19 cellular contexts compared by ENCODE assay signal in the genomic region with DNA sequence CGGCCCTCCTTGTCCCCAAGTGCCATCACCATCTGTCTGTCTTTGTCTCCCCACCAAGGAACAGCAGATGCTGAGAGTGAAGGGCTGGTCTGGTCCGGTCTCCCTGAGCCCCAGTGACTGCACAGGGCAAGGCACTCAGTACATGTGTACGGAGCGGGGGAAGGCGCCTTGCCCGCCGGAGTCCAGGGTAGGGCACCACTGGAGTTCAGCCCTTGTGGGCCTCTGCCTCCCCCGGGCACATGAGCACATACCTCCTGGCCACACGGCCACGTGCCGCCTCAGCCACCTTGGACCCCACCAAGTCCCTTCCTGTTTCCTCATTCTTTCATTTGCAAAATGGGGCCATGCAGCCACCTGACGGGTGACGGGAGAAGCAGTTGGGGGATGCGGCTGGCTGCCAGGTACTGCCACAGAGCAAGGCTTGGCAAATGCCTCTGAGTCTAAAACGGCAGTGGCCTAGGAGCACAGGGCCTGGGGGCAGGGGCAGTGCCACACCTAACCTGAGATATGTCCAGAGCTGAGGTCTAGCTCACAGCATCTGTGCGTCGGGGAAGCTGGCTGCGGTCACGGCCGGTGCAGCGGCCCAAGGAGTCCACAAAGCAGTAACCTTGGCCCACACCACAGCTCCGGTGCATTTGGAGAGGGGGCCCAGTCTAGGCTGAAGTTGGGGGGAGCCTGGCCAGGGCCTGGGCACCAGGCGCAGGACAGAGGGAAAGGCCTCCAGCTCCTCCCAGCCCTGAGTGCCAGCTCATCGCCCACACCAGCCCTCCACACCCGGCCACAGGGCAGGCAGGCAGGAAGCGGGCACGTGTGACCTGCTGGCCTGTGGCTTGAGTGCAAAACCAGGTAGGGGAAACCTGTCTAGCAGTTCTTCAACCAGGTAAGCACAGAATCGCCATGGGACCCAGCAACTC. TPM values are rescaled to one million over a fixed set of nuclear protein-coding genes. Genes with fewer than 3 reads are reported as not detected.
A peak's percentile ranks its signal among the peaks of the same experiment; 100 is the strongest.
DNase-seq lines count a peak whose midpoint lies in the region; ATAC-seq and TF ChIP-seq lines count a peak whose summit lies in the region.
"Had no signal": no experiment of that assay in that cellular context is flagged by ENCODE, and none has a peak within 500 bp of the region (broad histone marks: within the 10 kb centered on the region; RNA-seq: fewer than 3 reads in every experiment).

No MANE protein-coding gene starts in this region.

- no peaks in the 10 kb centered on the region for H3K36me3 Mint-ChIP-seq in glutamatergic neuron (ENCODE audit: unreplicated experiment)
- H3K36me3 Mint-ChIP-seq in CD4-positive, alpha-beta memory T cell: no peaks in the 10 kb centered on the region
- no peaks in the 10 kb centered on the region for H3K36me3 Mint-ChIP-seq in activated CD4-positive, alpha-beta T cell treated with anti-CD3 and anti-CD28 coated beads for 36 hours (ENCODE audit: low read depth)

- no peak overlapping the region for H3K4me3 Mint-ChIP-seq in glutamatergic neuron (ENCODE audit: unreplicated experiment)
- H3K4me3 Mint-ChIP-seq in CD4-positive, alpha-beta memory T cell: peak overlapping the region in 1 of 8 donors; percentile 6
- no peak overlapping the region for H3K4me3 Mint-ChIP-seq in activated CD4-positive, alpha-beta T cell treated with anti-CD3 and anti-CD28 coated beads for 36 hours

- no peaks in the 10 kb centered on the region for H3K4me1 Mint-ChIP-seq in glutamatergic neuron (ENCODE audit: low read depth, unreplicated experiment)
- H3K4me1 Mint-ChIP-seq in CD4-positive, alpha-beta memory T cell: peaks cover 0 to 5% (median 2%) of the 10 kb centered on the region in 4 donors
- no peaks in the 10 kb centered on the region for H3K4me1 Mint-ChIP-seq in activated CD4-positive, alpha-beta T cell treated with anti-CD3 and anti-CD28 coated beads for 36 hours

- no peak overlapping the region for H3K4me2 ChIP-seq in SK-N-SH

- H3K4me1 ChIP-seq in SK-N-SH (ENCODE audit: control insufficient read depth in 1 of 2, insufficient read depth in 2 of 2, low read depth in 1 of 2, low read length in 1 of 2): peaks cover 0 to 4% of the 10 kb centered on the region in 2 experiments; a peak in 1 of 4 replicates
- peaks cover 29% of the 10 kb centered on the region for H3K4me1 ChIP-seq in NT2/D1 (ENCODE audit: insufficient read depth, insufficient read length)
- peaks cover 11 to 65% (median 34%) of the 10 kb centered on the region in 4 donors for H3K4me1 ChIP-seq in stomach
- H3K4me1 ChIP-seq in CD4-positive, alpha-beta memory T cell (ENCODE audit: insufficient read depth, low read length): peaks cover 5% of the 10 kb centered on the region

- no peak for TF ChIP-seq POLR2A in stomach (IDR thresholded peaks at IDR 0.05)

- no peak overlapping the region for H3K4me3 ChIP-seq in SK-N-SH (ENCODE audit: low read depth in 2 of 2, low read length in 1 of 2)
- no peak overlapping the region for H3K4me3 ChIP-seq in NT2/D1 (ENCODE audit: insufficient read length, low read depth)
- H3K4me3 ChIP-seq in stomach: no peak overlapping the region
- H3K4me3 ChIP-seq in CD4-positive, alpha-beta memory T cell (ENCODE audit: low read length in 2 of 2): no peak overlapping the region
- H3K4me3 ChIP-seq: thoracic aorta had no signal

- 0 out of 2 replicates have a peak, but pooled peaks cover 7% of the 10 kb centered on the region for H4K20me1 ChIP-seq in SK-N-SH (ENCODE audit: insufficient read depth)

- DNase-seq in SK-N-SH (peak; percentile 29), NT2/D1 (ENCODE audit: low read depth, low spot score) (no peak), glutamatergic neuron (peak; percentile 3), stomach (peak; percentile 55), AML-193 (lab: John Stamatoyannopoulos, UW) (no peak)
- no peak for DNase-seq in CD4-positive, alpha-beta memory T cell
- DNase-seq in activated CD4-positive, alpha-beta T cell treated with anti-CD3 and anti-CD28 coated beads for 36 hours: no peak
- DNase-seq: 8988T, DMS 273 treated with DMSO at 0.1 percent for 48 hours, foreskin keratinocyte, HCEC 1CT, IMR-90, NCI-H146, small intestine had no signal

- no peak overlapping the region for H3K27ac Mint-ChIP-seq in glutamatergic neuron (ENCODE audit: unreplicated experiment)
- peak overlapping the region in 1 of 7 donors; percentile 15 for H3K27ac Mint-ChIP-seq in CD4-positive, alpha-beta memory T cell
- H3K27ac Mint-ChIP-seq in activated CD4-positive, alpha-beta T cell treated with anti-CD3 and anti-CD28 coated beads for 36 hours: no peak overlapping the region

- no peak for TF ChIP-seq RAD21 in SK-N-SH (IDR thresholded peaks at IDR 0.05; ENCODE audit: low read length)

- POLR2A ChIA-PET in SK-N-SH (lab: Yijun Ruan, JAX): no interaction called here
- POLR2A ChIA-PET in CD4-positive, alpha-beta memory T cell (lab: Charles Lee; ENCODE audit: partially characterized antibody): no interaction called here
- POLR2A ChIA-PET in activated CD4-positive, alpha-beta T cell treated with anti-CD3 and anti-CD28 coated beads for 36 hours (lab: Charles Lee): no interaction called here

- H3K9me3 Mint-ChIP-seq in glutamatergic neuron (ENCODE audit: unreplicated experiment): peaks cover 6% of the 10 kb centered on the region
- H3K9me3 Mint-ChIP-seq in CD4-positive, alpha-beta memory T cell: peaks cover 0 to 2% (median 0%) of the 10 kb centered on the region in 8 donors
- no peaks in the 10 kb centered on the region for H3K9me3 Mint-ChIP-seq in activated CD4-positive, alpha-beta T cell treated with anti-CD3 and anti-CD28 coated beads for 36 hours (ENCODE audit: low read depth)

- no peak overlapping the region for H3K9ac ChIP-seq in SK-N-SH
- peak overlapping the region; percentile 32 for H3K9ac ChIP-seq in NT2/D1 (ENCODE audit: insufficient read length, low read depth)

- H2AFZ ChIP-seq in SK-N-SH (ENCODE audit: low read depth): no peak overlapping the region

- H3F3A ChIP-seq in SK-N-SH (replicated peaks; ENCODE audit: insufficient read depth): no peaks in the 10 kb centered on the region

- 82% methylated on average over 23 of the region's 28 CpGs for WGBS in SK-N-SH (ENCODE audit: low lambda C conversion rate)
- 57 to 90% (median 80%) methylated on average over 11 to 28 of the region's 28 CpGs for WGBS in stomach, 5 donors

- ATAC-seq in SK-N-SH treated with all-trans-retinoic acid at 6 μM for 48 hours: no peak
- ATAC-seq in activated CD4-positive, alpha-beta T cell treated with anti-CD3 and anti-CD28 coated beads for 36 hours: no peak
- ATAC-seq: foreskin keratinocyte had no signal

- no peak overlapping the region for H3K27ac ChIP-seq in SK-N-SH (ENCODE audit: low read depth in 2 of 2, low read length in 1 of 2)
- H3K27ac ChIP-seq in stomach: peak overlapping the region in 3 of 5 donors; percentile 7 to 61 (median 18)
- no peak overlapping the region for H3K27ac ChIP-seq in CD4-positive, alpha-beta memory T cell (ENCODE audit: low read depth, low read length)
- H3K27ac ChIP-seq: foreskin keratinocyte, thoracic aorta, VCaP had no signal

- no peaks in the 10 kb centered on the region for H3K9me2 ChIP-seq in SK-N-SH

- TF ChIP-seq EP300 in SK-N-SH (IDR thresholded peaks at IDR 0.05; ENCODE audit: borderline replicate concordance in 1 of 2, low read depth in 1 of 2, low read length in 1 of 2): no peak
- no peak for TF ChIP-seq EP300 in stomach (IDR thresholded peaks at IDR 0.05)

- H3K36me3 ChIP-seq in SK-N-SH (replicated peaks in 1 of 2; ENCODE audit: control insufficient read depth in 1 of 2, insufficient read depth in 2 of 2, low read length in 1 of 2) (no peaks in the 10 kb centered on the region), NT2/D1 (ENCODE audit: insufficient read depth, insufficient read length, low read length) (no peaks in the 10 kb centered on the region), stomach (peaks cover 0 to 8% (median 0%) of the 10 kb centered on the region in 4 donors)
- no peaks in the 10 kb centered on the region for H3K36me3 ChIP-seq in CD4-positive, alpha-beta memory T cell (ENCODE audit: insufficient read depth, low read length)
- H3K36me3 ChIP-seq: thoracic aorta had no signal

- no peaks in the 10 kb centered on the region for H3K79me2 ChIP-seq in SK-N-SH (ENCODE audit: insufficient read depth)

- peaks cover 5% of the 10 kb centered on the region for H3K27me3 Mint-ChIP-seq in glutamatergic neuron (ENCODE audit: unreplicated experiment)
- no peaks in the 10 kb centered on the region for H3K27me3 Mint-ChIP-seq in CD4-positive, alpha-beta memory T cell
- H3K27me3 Mint-ChIP-seq in activated CD4-positive, alpha-beta T cell treated with anti-CD3 and anti-CD28 coated beads for 36 hours: no peaks in the 10 kb centered on the region

- intact Hi-C loops in stomach (cut with DNase I; ENCODE audit: low total_unique reads): no loop called here
- intact Hi-C loops in CD4-positive, alpha-beta memory T cell (cut with micrococcal nuclease): no loop called here
- intact Hi-C loops in activated CD4-positive, alpha-beta T cell treated with anti-CD3 and anti-CD28 coated beads for 36 hours (cut with DNase I, micrococcal nuclease): no loop called here

- H3K9me3 ChIP-seq in SK-N-SH (no peaks in the 10 kb centered on the region), NT2/D1 (ENCODE audit: insufficient read depth, low read length) (no peaks in the 10 kb centered on the region), stomach (no peaks in the 10 kb centered on the region)
- no peaks in the 10 kb centered on the region for H3K9me3 ChIP-seq in CD4-positive, alpha-beta memory T cell (ENCODE audit: control insufficient read depth in 1 of 2, low read length in 2 of 2)
- H3K9me3 ChIP-seq: thoracic aorta had no signal

- H3K27me3 ChIP-seq in SK-N-SH (ENCODE audit: insufficient read depth) (0 out of 2 replicates have a peak, but pooled peaks cover 4% of the 10 kb centered on the region), NT2/D1 (ENCODE audit: insufficient read depth, insufficient read length) (peaks cover 22% of the 10 kb centered on the region), stomach (peaks cover 0 to 28% (median 12%) of the 10 kb centered on the region in 3 donors)
- H3K27me3 ChIP-seq in CD4-positive, alpha-beta memory T cell (ENCODE audit: insufficient read depth, low read length): no peaks in the 10 kb centered on the region

- TF ChIP-seq CTCF in SK-N-SH (IDR thresholded peaks at IDR 0.05): no peak
- TF ChIP-seq CTCF in glutamatergic neuron (IDR thresholded peaks at IDR 0.05; ENCODE audit: partially characterized antibody, unreplicated experiment): no peak
- TF ChIP-seq CTCF in stomach (IDR thresholded peaks at IDR 0.05): no peak

- CTCF ChIA-PET in SK-N-SH (lab: Yijun Ruan, JAX): interaction anchor here (1.0 kb wide), 1 partner anchor 23 kb away, joined by 4 read pairs; no protein-coding TSS in a partner anchor
- CTCF ChIA-PET in CD4-positive, alpha-beta memory T cell (lab: Charles Lee; ENCODE audit: partially characterized antibody): no interaction called here
- CTCF ChIA-PET in activated CD4-positive, alpha-beta T cell treated with anti-CD3 and anti-CD28 coated beads for 36 hours (lab: Charles Lee): no interaction called here

RNA-seq across cellular contexts. Expression of a gene that starts 5.2 kb away (rescaled TPM):
- polyA plus RNA-seq in SK-N-SH (2012; rRNA removed) (3.2 and 5.4 TPM in 2 replicates), stomach (10 to 100 TPM; 16.0 to 30.5 (median 29.4) TPM)
- polyA plus RNA-seq in SK-N-SH (2012; cell fraction: cytosol; rRNA removed): 2.0 and 2.8 TPM in 2 replicates
- 8.1 and 8.6 TPM in 2 replicates for polyA plus RNA-seq in SK-N-SH (2012; cell fraction: nucleus; rRNA removed)
- total RNA-seq in glutamatergic neuron (ENCODE audit: unreplicated experiment) (61.1 TPM), stomach (100 to 1,000 TPM in 1 of 5 donors, 10 to 100 TPM in 2, 1 to 10 TPM in 2; 2.2 to 169 (median 18.5) TPM)
- total RNA-seq in CD4-positive, alpha-beta memory T cell: 1 to 10 TPM; 9.7 to 10.0 TPM
- polyA plus RNA-seq in CD4-positive, alpha-beta memory T cell: 1 to 10 TPM; 5.1 to 7.9 TPM
- 10 to 100 TPM; 13.1 to 14.8 TPM for total RNA-seq in activated CD4-positive, alpha-beta T cell treated with anti-CD3 and anti-CD28 coated beads for 36 hours

RNA-seq across cellular contexts. Expression of a gene that starts 26.1 kb away (rescaled TPM):
- polyA plus RNA-seq in SK-N-SH (2012; rRNA removed) (7.6 TPM in 2 replicates), stomach (1 to 10 TPM; 3.9 to 6.5 (median 5.5) TPM)
- 6.4 and 7.5 TPM in 2 replicates for polyA plus RNA-seq in SK-N-SH (2012; cell fraction: cytosol; rRNA removed)
- 15.5 and 19.8 TPM in 2 replicates for polyA plus RNA-seq in SK-N-SH (2012; cell fraction: nucleus; rRNA removed)
- total RNA-seq in glutamatergic neuron (ENCODE audit: unreplicated experiment) (18.4 TPM), stomach (10 to 100 TPM in 3 of 5 donors, 1 to 10 TPM in 2; 2.3 to 26.6 (median 14.2) TPM)
- 10 to 100 TPM; 46.2 to 50.0 TPM for total RNA-seq in CD4-positive, alpha-beta memory T cell
- 10 to 100 TPM; 20.5 to 20.8 TPM for polyA plus RNA-seq in CD4-positive, alpha-beta memory T cell
- total RNA-seq in activated CD4-positive, alpha-beta T cell treated with anti-CD3 and anti-CD28 coated beads for 36 hours: 10 to 100 TPM; 11.3 to 14.6 TPM

RNA-seq across cellular contexts. Expression of a gene that starts 33.7 kb away (rescaled TPM):
- polyA plus RNA-seq in SK-N-SH (2012; rRNA removed) (0.06 and 0.10 TPM in 2 replicates), stomach (under 1 TPM in 2 of 3 donors, not detected in 1; 0.31 to 0.65 TPM)
- 0.03 TPM in 1 of 2 replicates, not detected in the other for polyA plus RNA-seq in SK-N-SH (2012; cell fraction: cytosol; rRNA removed)
- 0.38 and 0.48 TPM in 2 replicates for polyA plus RNA-seq in SK-N-SH (2012; cell fraction: nucleus; rRNA removed)
- total RNA-seq in glutamatergic neuron (ENCODE audit: unreplicated experiment) (1.3 TPM), stomach (1 to 10 TPM in 1 of 5 donors, not detected in 4; 7.0 TPM)
- not detected for total RNA-seq in CD4-positive, alpha-beta memory T cell
- not detected for polyA plus RNA-seq in CD4-positive, alpha-beta memory T cell
- not detected for total RNA-seq in activated CD4-positive, alpha-beta T cell treated with anti-CD3 and anti-CD28 coated beads for 36 hours
- total RNA-seq: foreskin keratinocyte, IMR-90, SK-MEL-5, thoracic aorta had no signal
- polyA plus RNA-seq: foreskin keratinocyte, IMR-90, neural cell had no signal

Comparison
In these comparisons a context has a peak if more than half of its experiments do, and no peak if none do; other contexts are left out.
1. DNase-seq: peak in SK-N-SH (single experiment), glutamatergic neuron (single experiment) and stomach (single experiment); none in NT2/D1 (single experiment), CD4-positive, alpha-beta memory T cell (0 of 5), activated CD4-positive, alpha-beta T cell treated with anti-CD3 and anti-CD28 coated beads for 36 hours (single experiment) and AML-193 (0 of 2).
2. H3K27ac ChIP-seq: peak in stomach (3 of 5); none in SK-N-SH (0 of 2) and CD4-positive, alpha-beta memory T cell (single experiment).